ENCODE assay signal across 1 cellular context in the genomic region with DNA sequence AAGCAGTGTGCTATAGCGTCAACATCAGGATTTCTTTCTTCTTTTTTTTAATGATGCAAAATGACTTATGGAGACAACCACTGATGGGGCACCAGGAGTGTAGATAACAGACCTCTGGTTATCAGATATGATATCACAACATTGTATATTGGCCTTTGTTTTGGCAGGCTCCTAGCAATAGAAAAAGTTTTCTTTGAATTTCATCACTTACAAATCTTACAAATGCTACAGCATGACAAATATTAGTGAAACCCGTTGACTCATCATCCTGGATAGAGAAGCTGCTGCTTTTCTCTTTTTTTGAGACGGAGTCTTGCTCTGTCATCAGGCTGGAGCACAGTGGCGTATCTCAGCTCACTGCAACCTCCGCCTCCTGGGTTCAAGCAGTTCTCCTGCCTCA.
TF ChIP-seq lines count a peak whose summit lies in the region.

No MANE protein-coding gene starts in this region.

TF ChIP-seq in WTC11, 78 proteins besides CTCF, POLR2A, EP300 and RAD21 (continued from another document):
- TF ChIP-seq, protein P1, sequence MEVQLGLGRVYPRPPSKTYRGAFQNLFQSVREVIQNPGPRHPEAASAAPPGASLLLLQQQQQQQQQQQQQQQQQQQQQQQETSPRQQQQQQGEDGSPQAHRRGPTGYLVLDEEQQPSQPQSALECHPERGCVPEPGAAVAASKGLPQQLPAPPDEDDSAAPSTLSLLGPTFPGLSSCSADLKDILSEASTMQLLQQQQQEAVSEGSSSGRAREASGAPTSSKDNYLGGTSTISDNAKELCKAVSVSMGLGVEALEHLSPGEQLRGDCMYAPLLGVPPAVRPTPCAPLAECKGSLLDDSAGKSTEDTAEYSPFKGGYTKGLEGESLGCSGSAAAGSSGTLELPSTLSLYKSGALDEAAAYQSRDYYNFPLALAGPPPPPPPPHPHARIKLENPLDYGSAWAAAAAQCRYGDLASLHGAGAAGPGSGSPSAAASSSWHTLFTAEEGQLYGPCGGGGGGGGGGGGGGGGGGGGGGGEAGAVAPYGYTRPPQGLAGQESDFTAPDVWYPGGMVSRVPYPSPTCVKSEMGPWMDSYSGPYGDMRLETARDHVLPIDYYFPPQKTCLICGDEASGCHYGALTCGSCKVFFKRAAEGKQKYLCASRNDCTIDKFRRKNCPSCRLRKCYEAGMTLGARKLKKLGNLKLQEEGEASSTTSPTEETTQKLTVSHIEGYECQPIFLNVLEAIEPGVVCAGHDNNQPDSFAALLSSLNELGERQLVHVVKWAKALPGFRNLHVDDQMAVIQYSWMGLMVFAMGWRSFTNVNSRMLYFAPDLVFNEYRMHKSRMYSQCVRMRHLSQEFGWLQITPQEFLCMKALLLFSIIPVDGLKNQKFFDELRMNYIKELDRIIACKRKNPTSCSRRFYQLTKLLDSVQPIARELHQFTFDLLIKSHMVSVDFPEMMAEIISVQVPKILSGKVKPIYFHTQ (CRISPR knock-in tag; IDR thresholded peaks at IDR 0.05), result no peak
- TF ChIP-seq ZNF317 (CRISPR knock-in tag; IDR thresholded peaks at IDR 0.05; ENCODE audit: borderline replicate concordance, low read depth) (no peak), SMAD3 (CRISPR knock-in tag; IDR thresholded peaks at IDR 0.05; ENCODE audit: borderline replicate concordance) (no peak), FOXP1 (CRISPR knock-in tag; IDR thresholded peaks at IDR 0.05; ENCODE audit: borderline replicate concordance) (no peak), PRRX2 (CRISPR knock-in tag; IDR thresholded peaks at IDR 0.05) (no peak), CBFB (CRISPR knock-in tag; IDR thresholded peaks at IDR 0.05; ENCODE audit: low read depth) (no peak)
- TF ChIP-seq, protein P2, sequence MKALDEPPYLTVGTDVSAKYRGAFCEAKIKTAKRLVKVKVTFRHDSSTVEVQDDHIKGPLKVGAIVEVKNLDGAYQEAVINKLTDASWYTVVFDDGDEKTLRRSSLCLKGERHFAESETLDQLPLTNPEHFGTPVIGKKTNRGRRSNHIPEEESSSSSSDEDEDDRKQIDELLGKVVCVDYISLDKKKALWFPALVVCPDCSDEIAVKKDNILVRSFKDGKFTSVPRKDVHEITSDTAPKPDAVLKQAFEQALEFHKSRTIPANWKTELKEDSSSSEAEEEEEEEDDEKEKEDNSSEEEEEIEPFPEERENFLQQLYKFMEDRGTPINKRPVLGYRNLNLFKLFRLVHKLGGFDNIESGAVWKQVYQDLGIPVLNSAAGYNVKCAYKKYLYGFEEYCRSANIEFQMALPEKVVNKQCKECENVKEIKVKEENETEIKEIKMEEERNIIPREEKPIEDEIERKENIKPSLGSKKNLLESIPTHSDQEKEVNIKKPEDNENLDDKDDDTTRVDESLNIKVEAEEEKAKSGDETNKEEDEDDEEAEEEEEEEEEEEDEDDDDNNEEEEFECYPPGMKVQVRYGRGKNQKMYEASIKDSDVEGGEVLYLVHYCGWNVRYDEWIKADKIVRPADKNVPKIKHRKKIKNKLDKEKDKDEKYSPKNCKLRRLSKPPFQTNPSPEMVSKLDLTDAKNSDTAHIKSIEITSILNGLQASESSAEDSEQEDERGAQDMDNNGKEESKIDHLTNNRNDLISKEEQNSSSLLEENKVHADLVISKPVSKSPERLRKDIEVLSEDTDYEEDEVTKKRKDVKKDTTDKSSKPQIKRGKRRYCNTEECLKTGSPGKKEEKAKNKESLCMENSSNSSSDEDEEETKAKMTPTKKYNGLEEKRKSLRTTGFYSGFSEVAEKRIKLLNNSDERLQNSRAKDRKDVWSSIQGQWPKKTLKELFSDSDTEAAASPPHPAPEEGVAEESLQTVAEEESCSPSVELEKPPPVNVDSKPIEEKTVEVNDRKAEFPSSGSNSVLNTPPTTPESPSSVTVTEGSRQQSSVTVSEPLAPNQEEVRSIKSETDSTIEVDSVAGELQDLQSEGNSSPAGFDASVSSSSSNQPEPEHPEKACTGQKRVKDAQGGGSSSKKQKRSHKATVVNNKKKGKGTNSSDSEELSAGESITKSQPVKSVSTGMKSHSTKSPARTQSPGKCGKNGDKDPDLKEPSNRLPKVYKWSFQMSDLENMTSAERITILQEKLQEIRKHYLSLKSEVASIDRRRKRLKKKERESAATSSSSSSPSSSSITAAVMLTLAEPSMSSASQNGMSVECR (CRISPR knock-in tag; IDR thresholded peaks at IDR 0.05; ENCODE audit: borderline replicate concordance), result no peak
- TF ChIP-seq, protein P3, sequence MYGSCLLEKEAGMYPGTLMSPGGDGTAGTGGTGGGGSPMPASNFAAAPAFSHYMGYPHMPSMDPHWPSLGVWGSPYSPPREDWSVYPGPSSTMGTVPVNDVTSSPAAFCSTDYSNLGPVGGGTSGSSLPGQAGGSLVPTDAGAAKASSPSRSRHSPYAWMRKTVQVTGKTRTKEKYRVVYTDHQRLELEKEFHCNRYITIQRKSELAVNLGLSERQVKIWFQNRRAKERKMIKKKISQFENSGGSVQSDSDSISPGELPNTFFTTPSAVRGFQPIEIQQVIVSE (CRISPR knock-in tag; IDR thresholded peaks at IDR 0.05; ENCODE audit: borderline replicate concordance), result no peak
